Comparison of ENCODE assay signal across 15 cellular contexts in genomic region chr12:46414591-46415268, GRCh38. TPM values are rescaled to one million over a fixed set of nuclear protein-coding genes. Genes with fewer than 3 reads are reported as not detected.
DNase-seq lines count a peak whose midpoint lies in the region; ATAC-seq and TF ChIP-seq lines count a peak whose summit lies in the region.
"Had no signal": no experiment of that assay in that cellular context is flagged by ENCODE, and none has a peak within 500 bp of the region (broad histone marks: within the 10 kb centered on the region; RNA-seq: fewer than 3 reads in every experiment).

No MANE protein-coding gene starts in this region.

- peaks cover 11% of the 10 kb centered on the region for H3K9me3 Mint-ChIP-seq in progenitor cell of endocrine pancreas (ENCODE audit: low read depth)

- no peaks in the 10 kb centered on the region for H3K27me3 Mint-ChIP-seq in progenitor cell of endocrine pancreas

- no peak overlapping the region for H3K4me3 ChIP-seq in RWPE2 (ENCODE audit: severe bottlenecking)
- H3K4me3 ChIP-seq in epithelial cell of esophagus (ENCODE audit: low read length), result no peak overlapping the region
- no peak overlapping the region for H3K4me3 ChIP-seq in thyroid gland (replicated peaks in 1 of 3)
- H3K4me3 ChIP-seq in psoas muscle, result no peak overlapping the region
- H3K4me3 ChIP-seq: GM23248 had no signal

- H3K4me1 ChIP-seq in RWPE2 (ENCODE audit: insufficient read depth, poor library complexity, severe bottlenecking) (peaks cover 22% of the 10 kb centered on the region), thyroid gland (peaks cover 14 to 22% of the 10 kb centered on the region in 2 donors), psoas muscle (peaks cover 12% of the 10 kb centered on the region)

- ATAC-seq in RWPE2 (ENCODE audit: low read depth) (peak; percentile 61; the same call in 2 of the 3 replicates), psoas muscle (no peak)
- ATAC-seq: CD8-positive, alpha-beta T cell had no signal

- peaks cover 2% of the 10 kb centered on the region for H3K9me3 ChIP-seq in RWPE2 (ENCODE audit: severe bottlenecking)
- H3K9me3 ChIP-seq in thyroid gland, result no peaks in the 10 kb centered on the region
- no peaks in the 10 kb centered on the region for H3K9me3 ChIP-seq in psoas muscle

- 0 out of 2 replicates have a peak, but pooled peaks cover 7% of the 10 kb centered on the region for H3K36me3 ChIP-seq in RWPE2 (ENCODE audit: low read depth)
- H3K36me3 ChIP-seq in thyroid gland, result no peaks in the 10 kb centered on the region
- no peaks in the 10 kb centered on the region for H3K36me3 ChIP-seq in psoas muscle (ENCODE audit: insufficient read depth in 1 of 2, low read depth in 1 of 2)

- TF ChIP-seq POLR2A in thyroid gland (IDR thresholded peaks at IDR 0.05), result no peak

- H3K27ac Mint-ChIP-seq in progenitor cell of endocrine pancreas, result no peak overlapping the region
- H3K27ac Mint-ChIP-seq: CD8-positive, alpha-beta T cell had no signal

- H3K27me3 ChIP-seq in RWPE2 (ENCODE audit: insufficient read depth, poor library complexity, severe bottlenecking) (no peaks in the 10 kb centered on the region), thyroid gland (no peaks in the 10 kb centered on the region), psoas muscle (ENCODE audit: insufficient read depth in 3 of 3, low read length in 2 of 3) (no peaks in the 10 kb centered on the region)

- intact Hi-C loops in thyroid gland (cut with DNase I), result no loop called here
- intact Hi-C loops in psoas muscle (cut with DNase I), result no loop called here

- H3K4me1 Mint-ChIP-seq in progenitor cell of endocrine pancreas (ENCODE audit: low read depth), result no peaks in the 10 kb centered on the region

- no peak overlapping the region for H3K4me3 Mint-ChIP-seq in progenitor cell of endocrine pancreas (ENCODE audit: low read depth)
- H3K4me3 Mint-ChIP-seq: CD8-positive, alpha-beta T cell had no signal

- no peak for TF ChIP-seq CTCF in RWPE2 (IDR thresholded peaks at IDR 0.05; ENCODE audit: poor library complexity, severe bottlenecking)
- no peak for TF ChIP-seq CTCF in epithelial cell of esophagus (IDR thresholded peaks at IDR 0.05; ENCODE audit: insufficient read depth, low read depth, low read length, missing control alignments)
- no peak for TF ChIP-seq CTCF in thyroid gland (IDR thresholded peaks at IDR 0.05)
- no peak for TF ChIP-seq CTCF in progenitor cell of endocrine pancreas (IDR thresholded peaks at IDR 0.05; ENCODE audit: unreplicated experiment)
- TF ChIP-seq CTCF in psoas muscle (IDR thresholded peaks at IDR 0.05), result no peak

- peaks cover 13% of the 10 kb centered on the region for H3K36me3 Mint-ChIP-seq in progenitor cell of endocrine pancreas (ENCODE audit: insufficient read depth)

- H3K27ac ChIP-seq in RWPE2 (ENCODE audit: poor library complexity, severe bottlenecking) (peak overlapping the region; percentile 53), thyroid gland (peak overlapping the region; percentile 20 to 62 (median 42)), psoas muscle (no peak overlapping the region)
- H3K27ac ChIP-seq: GM23248 had no signal

- WGBS in thyroid gland, 2 donors, result 73 to 76% methylated on average over 1 of the region's 1 CpG
- 94 to 96% (median 96%) methylated on average over 1 of the region's 1 CpG for WGBS in psoas muscle, 3 donors

- peak; percentile 37 for DNase-seq in HT-29 (ENCODE audit: low spot score)
- DNase-seq in RWPE2 (ENCODE audit: low spot score), result no peak
- peak; percentile 65 for DNase-seq in epithelial cell of esophagus (ENCODE audit: low read depth)
- peak; percentile 26 to 39 for DNase-seq in thyroid gland
- no peak for DNase-seq in progenitor cell of endocrine pancreas (ENCODE audit: low spot score, unreplicated experiment)
- DNase-seq in stimulated activated CD4-positive, alpha-beta T cell treated with anti-CD3 and anti-CD28 coated beads, Interleukin-1b, Interleukin-23, amount 100 ng/mL, for 48 hours, result no peak
- no peak for DNase-seq in psoas muscle
- DNase-seq: CD8-positive, alpha-beta T cell; DND-41; GM23248; MM.1S; NCI-H1105; NCI-H1694; NCI-H510A treated with DMSO at 0.1 percent for 48 hours; RPMI8226 had no signal

RNA-seq across cellular contexts. Expression of gene SLC38A2, which starts 42.2 kb away (rescaled TPM):
- total RNA-seq in HT-29 (2014; rRNA removed; shearing (Covaris generic)), result 67.9 and 74.4 TPM in 2 replicates
- total RNA-seq in thyroid gland (100 to 1,000 TPM; 210 to 460 (median 314) TPM), progenitor cell of endocrine pancreas (216 and 224 TPM in 2 replicates), psoas muscle (100 to 1,000 TPM; 287 to 428 (median 331) TPM)
- 100 to 1,000 TPM in 2 of 3 donors, 10 to 100 TPM in 1; 35.8 to 317 (median 180) TPM for polyA plus RNA-seq in psoas muscle

Comparison
In these comparisons a context has a peak if more than half of its experiments do, and no peak if none do; other contexts are left out.
1. DNase-seq: peak in HT-29 (single experiment), epithelial cell of esophagus (single experiment) and thyroid gland (2 of 2); none in RWPE2 (single experiment), progenitor cell of endocrine pancreas (single experiment), stimulated activated CD4-positive, alpha-beta T cell treated with anti-CD3 and anti-CD28 coated beads, Interleukin-1b, Interleukin-23, amount 100 ng/mL, for 48 hours (single experiment) and psoas muscle (0 of 2).